Comparison of ENCODE assay signal across 11 cellular contexts in genomic region chr16:75506567-75506966, GRCh38. TPM values are rescaled to one million over a fixed set of nuclear protein-coding genes. Genes with fewer than 3 reads are reported as not detected.
DNase-seq lines count a peak whose midpoint lies in the region; TF ChIP-seq lines count a peak whose summit lies in the region.
"Had no signal": no experiment of that assay in that cellular context is flagged by ENCODE, and none has a peak within 500 bp of the region (broad histone marks: within the 10 kb centered on the region; RNA-seq: fewer than 3 reads in every experiment).

No MANE protein-coding gene starts in this region.

- intact Hi-C loops in adrenal gland (cut with DNase I) (no loop called here), tibial artery (cut with DNase I; ENCODE audit: low total_unique reads) (no loop called here)

- TF ChIP-seq RAD21 in Ishikawa (IDR thresholded peaks at IDR 0.05; ENCODE audit: low read depth) = no peak; the same call in 1 of the 2 replicates

- H2AFZ ChIP-seq in hepatocyte = no peak overlapping the region

- DNase-seq in adrenal gland (peak in 5 of 7 donors; percentile 39 to 77 (median 53)), hepatocyte (ENCODE audit: low spot score) (no peak), tibial artery (peak; percentile 76 to 82), nucleus accumbens (lab: John Stamatoyannopoulos, UW) (no peak), COR-L47 (lab: John Stamatoyannopoulos, UW) (no peak), UCSD-AML1 (lab: John Stamatoyannopoulos, UW; ENCODE audit: unreplicated experiment) (no peak)
- DNase-seq in activated naive CD4-positive, alpha-beta T cell treated with Interleukin-2 at 50 U/mL for 16 hours = no peak
- DNase-seq: activated CD4-positive, alpha-beta T cell treated with anti-CD3 and anti-CD28 coated beads for 48 hours; NCI-H146 had no signal

- H3K4me1 ChIP-seq in adrenal gland (replicated peaks in 1 of 2) = peaks cover 0 to 9% of the 10 kb centered on the region in 2 donors
- no peaks in the 10 kb centered on the region for H3K4me1 ChIP-seq in hepatocyte (ENCODE audit: insufficient read depth)
- H3K4me1 ChIP-seq in tibial artery = peaks cover 0 to 8% (median 0%) of the 10 kb centered on the region in 4 donors

- no peaks in the 10 kb centered on the region for H3K9me2 ChIP-seq in hepatocyte (replicated peaks; ENCODE audit: insufficient read depth)

- H3K27ac ChIP-seq in adrenal gland (peak overlapping the region in 1 of 5 donors; percentile 14), hepatocyte (peak overlapping the region; percentile 26), tibial artery (no peak overlapping the region)
- H3K27ac ChIP-seq: cardiac muscle cell had no signal

- TF ChIP-seq EP300 in Ishikawa (IDR thresholded peaks at IDR 0.05; ENCODE audit: borderline replicate concordance) = peak; percentile 80; the same call in 1 of the 2 replicates

- H3K27me3 ChIP-seq in adrenal gland = no peaks in the 10 kb centered on the region
- H3K27me3 ChIP-seq in hepatocyte = no peaks in the 10 kb centered on the region
- H3K27me3 ChIP-seq in tibial artery = no peaks in the 10 kb centered on the region
- H3K27me3 ChIP-seq: cardiac muscle cell had no signal

- no peak overlapping the region for H3K4me3 ChIP-seq in adrenal gland
- H3K4me3 ChIP-seq in hepatocyte = no peak overlapping the region
- H3K4me3 ChIP-seq in tibial artery = no peak overlapping the region
- H3K4me3 ChIP-seq: cardiac muscle cell had no signal

- TF ChIP-seq CTCF in adrenal gland (IDR thresholded peaks at IDR 0.05) (no peak), hepatocyte (IDR thresholded peaks at IDR 0.05; ENCODE audit: poor library complexity) (no peak), tibial artery (IDR thresholded peaks at IDR 0.05) (no peak)

- no peak for TF ChIP-seq POLR2A in adrenal gland (IDR thresholded peaks at IDR 0.05)

- H3K36me3 ChIP-seq in adrenal gland (replicated peaks in 1 of 2) (no peaks in the 10 kb centered on the region), hepatocyte (replicated peaks; ENCODE audit: insufficient read depth, low read depth) (no peaks in the 10 kb centered on the region), tibial artery (no peaks in the 10 kb centered on the region)
- H3K36me3 ChIP-seq: cardiac muscle cell had no signal

- WGBS in adrenal gland, 4 donors = 33 to 42% (median 37%) methylated on average over 7 of the region's 7 CpGs
- WGBS in hepatocyte (ENCODE audit: low lambda C conversion rate, missing lambda C conversion rate) = 71% methylated on average over 7 of the region's 7 CpGs

- no peak overlapping the region for H3K4me2 ChIP-seq in hepatocyte

- no peaks in the 10 kb centered on the region for H4K20me1 ChIP-seq in hepatocyte (ENCODE audit: insufficient read depth, poor library complexity, severe bottlenecking)

- H3K9me3 ChIP-seq in adrenal gland (replicated peaks in 1 of 3) (no peaks in the 10 kb centered on the region), hepatocyte (ENCODE audit: low read depth) (no peaks in the 10 kb centered on the region), tibial artery (no peaks in the 10 kb centered on the region)

- no peaks in the 10 kb centered on the region for H3K79me2 ChIP-seq in hepatocyte

TF ChIP-seq in Ishikawa, 13 proteins besides CTCF, POLR2A, EP300 and RAD21:
- peak; percentile 94 for TF ChIP-seq CEBPB (IDR thresholded peaks at IDR 0.05)
- peak; percentile 57; the same call in 1 of the 2 replicates for TF ChIP-seq NFIC (IDR thresholded peaks at IDR 0.05)
- 0 out of 2 replicates have a peak, but pooled peaks have one; percentile 33 for TF ChIP-seq TEAD4 (IDR thresholded peaks at IDR 0.05)
- TF ChIP-seq YY1 (IDR thresholded peaks at IDR 0.05; ENCODE audit: low read depth) = no peak
- peak; percentile 68; the same call in 1 of the 2 replicates for TF ChIP-seq FOXM1 (IDR thresholded peaks at IDR 0.05; ENCODE audit: borderline replicate concordance, low read depth)
- peak; percentile 46; the same call in 1 of the 2 replicates for TF ChIP-seq TCF12 (IDR thresholded peaks at IDR 0.05; ENCODE audit: low read depth)

RNA-seq across cellular contexts. Expression of gene CHST6, which starts 11.3 kb away (rescaled TPM):
- total RNA-seq in adrenal gland = 10 to 100 TPM in 7 of 8 donors, 1 to 10 TPM in 1; 6.6 to 65.8 (median 36.9) TPM
- 1 to 10 TPM; 3.1 to 6.7 (median 3.1) TPM for polyA plus RNA-seq in adrenal gland
- 0.32 and 0.33 TPM in 2 replicates for total RNA-seq in hepatocyte
- 0.16 and 0.37 TPM in 2 replicates for polyA plus RNA-seq in hepatocyte

RNA-seq across cellular contexts. Expression of gene CHST5, which starts 29.3 kb away (rescaled TPM):
- total RNA-seq in adrenal gland (under 1 TPM in 6 of 8 donors, not detected in 2; 0.07 to 0.68 (median 0.29) TPM), hepatocyte (0.32 TPM in 1 of 2 replicates, not detected in the other)
- polyA plus RNA-seq in adrenal gland (under 1 TPM in 2 of 3 donors, not detected in 1; 0.32 to 0.61 TPM), hepatocyte (not detected in 2 replicates)
- polyA plus RNA-seq: cardiac muscle cell had no signal

RNA-seq across cellular contexts. Expression of gene TMEM170A, which starts 42.1 kb away (rescaled TPM):
- total RNA-seq in adrenal gland = 10 to 100 TPM; 19.2 to 39.9 (median 22.7) TPM
- 10 to 100 TPM in 2 of 3 donors, 1 to 10 TPM in 1; 5.4 to 19.8 (median 10.1) TPM for polyA plus RNA-seq in adrenal gland
- total RNA-seq in hepatocyte = 42.1 and 43.6 TPM in 2 replicates
- polyA plus RNA-seq in hepatocyte = 15.0 and 21.1 TPM in 2 replicates

RNA-seq across cellular contexts. Expression of gene TMEM231, which starts 49.5 kb away (rescaled TPM):
- 10 to 100 TPM in 3 of 8 donors, 1 to 10 TPM in 5; 6.2 to 11.3 (median 9.5) TPM for total RNA-seq in adrenal gland
- 10 to 100 TPM in 1 of 3 donors, 1 to 10 TPM in 2; 2.8 to 13.4 (median 4.8) TPM for polyA plus RNA-seq in adrenal gland
- 5.4 and 14.2 TPM in 2 replicates for total RNA-seq in hepatocyte
- polyA plus RNA-seq in hepatocyte = 3.5 and 7.1 TPM in 2 replicates

RNA-seq across cellular contexts. Expression of gene GABARAPL2, which starts 59.6 kb away (rescaled TPM):
- total RNA-seq in adrenal gland (100 to 1,000 TPM in 7 of 8 donors, 10 to 100 TPM in 1; 98.2 to 197 (median 167) TPM), hepatocyte (106 and 143 TPM in 2 replicates)
- polyA plus RNA-seq in adrenal gland (100 to 1,000 TPM in 2 of 3 donors, 10 to 100 TPM in 1; 93.9 to 200 (median 123) TPM), hepatocyte (211 and 232 TPM in 2 replicates)

Comparison
In these comparisons a context has a peak if more than half of its experiments do, and no peak if none do; other contexts are left out.
1. DNase-seq: peak in adrenal gland (5 of 7) and tibial artery (2 of 2); none in hepatocyte (single experiment), activated naive CD4-positive, alpha-beta T cell treated with Interleukin-2 at 50 U/mL for 16 hours (single experiment), nucleus accumbens (0 of 56), COR-L47 (single experiment) and UCSD-AML1 (single experiment).